Comparison of ENCODE assay signal across 1 cellular context in genomic region chr1:29732438-29732837, GRCh38.
A peak's percentile ranks its signal among the peaks of the same experiment; 100 is the strongest.
TF ChIP-seq lines count a peak whose summit lies in the region.

No MANE protein-coding gene starts in this region.

TF ChIP-seq in K562, 482 proteins besides CTCF, POLR2A, EP300 and RAD21 (continued from another document):
- no peak for TF ChIP-seq FOS (IDR thresholded peaks at IDR 0.05; ENCODE audit: extremely low read depth, insufficient read length)
- TF ChIP-seq SPI1 (IDR thresholded peaks at IDR 0.05; ENCODE audit: borderline replicate concordance, low read depth, low read length): peak; percentile 33; the same call in 1 of the 2 replicates
- TF ChIP-seq NR2F6 (CRISPR knock-in tag; IDR thresholded peaks at IDR 0.05): no peak
- TF ChIP-seq SNIP1 (IDR thresholded peaks at IDR 0.05; ENCODE audit: low read depth): no peak
- TF ChIP-seq CHD2 (IDR thresholded peaks at IDR 0.05; ENCODE audit: low read depth, low read length): no peak
- no peak for TF ChIP-seq FOXP4 (CRISPR knock-in tag; IDR thresholded peaks at IDR 0.05; ENCODE audit: borderline replicate concordance)
- no peak for TF ChIP-seq MTF1 (CRISPR knock-in tag; IDR thresholded peaks at IDR 0.05; ENCODE audit: borderline replicate concordance)
- TF ChIP-seq GABPB2 (CRISPR knock-in tag; conservative IDR thresholded peaks at IDR 0.05): no peak
- TF ChIP-seq MAFF (IDR thresholded peaks at IDR 0.05; ENCODE audit: low read length): peak; percentile 53; the same call in 1 of the 2 replicates
- peak; percentile 82 for TF ChIP-seq NFE2 (IDR thresholded peaks at IDR 0.05; ENCODE audit: low read depth)
- no peak for TF ChIP-seq CREB3 (tag; conservative IDR thresholded peaks at IDR 0.05; ENCODE audit: low read depth)
- TF ChIP-seq ZNF592 (IDR thresholded peaks at IDR 0.05): no peak
- peak; percentile 72 for TF ChIP-seq ZNF316 (IDR thresholded peaks at IDR 0.05)
- TF ChIP-seq ZNF586 (CRISPR knock-in tag; conservative IDR thresholded peaks at IDR 0.05): no peak
- no peak for TF ChIP-seq ZFPM2 (CRISPR knock-in tag; IDR thresholded peaks at IDR 0.05)
- TF ChIP-seq MAFG (tag; conservative IDR thresholded peaks at IDR 0.05): peak; percentile 80
- no peak for TF ChIP-seq ZBTB33 (CRISPR knock-in tag; IDR thresholded peaks at IDR 0.05)
- no peak for TF ChIP-seq THAP7 (CRISPR knock-in tag; IDR thresholded peaks at IDR 0.05)
- no peak for TF ChIP-seq ZNF407 (IDR thresholded peaks at IDR 0.05; ENCODE audit: low read depth)
- TF ChIP-seq MAFK (IDR thresholded peaks at IDR 0.05; ENCODE audit: low read length): peak; percentile 38; the same call in 1 of the 2 replicates
- TF ChIP-seq ZNF165 (CRISPR knock-in tag; IDR thresholded peaks at IDR 0.05; ENCODE audit: borderline replicate concordance): no peak
- no peak for TF ChIP-seq MTA1 (IDR thresholded peaks at IDR 0.05; ENCODE audit: borderline replicate concordance)
- no peak for TF ChIP-seq KDM1A (IDR thresholded peaks at IDR 0.05)
- TF ChIP-seq XRCC5 (IDR thresholded peaks at IDR 0.05; ENCODE audit: low read depth, low read length): no peak
- TF ChIP-seq CBX1 (IDR thresholded peaks at IDR 0.05; ENCODE audit: low read depth): no peak
- no peak for TF ChIP-seq SAFB2 (IDR thresholded peaks at IDR 0.05; ENCODE audit: borderline replicate concordance, low read depth, low read length, severe bottlenecking)
- no peak for TF ChIP-seq CREB1 (IDR thresholded peaks at IDR 0.05)
- no peak for TF ChIP-seq CREB1 (CRISPR knock-in tag; IDR thresholded peaks at IDR 0.05)
- TF ChIP-seq EHMT2 (IDR thresholded peaks at IDR 0.05): 0 out of 2 replicates have a peak, but pooled peaks have one; percentile 15
- TF ChIP-seq SUPT5H (IDR thresholded peaks at IDR 0.05): no peak
- TF ChIP-seq ZNF707 (CRISPR knock-in tag; conservative IDR thresholded peaks at IDR 0.05): no peak
- TF ChIP-seq ZNF133 (CRISPR knock-in tag; IDR thresholded peaks at IDR 0.05): no peak
- TF ChIP-seq JUND (IDR thresholded peaks at IDR 0.05; ENCODE audit: borderline replicate concordance, low read depth, low read length): no peak
- no peak; the same call in 2 of the 3 replicates for TF ChIP-seq JUND (tag; IDR thresholded peaks at IDR 0.05; ENCODE audit: borderline replicate concordance, low read depth, low read length)
- TF ChIP-seq SMC3 (conservative IDR thresholded peaks at IDR 0.05; ENCODE audit: insufficient read depth, low read depth, low read length): no peak
- no peak for TF ChIP-seq MNT (conservative IDR thresholded peaks at IDR 0.05)
- TF ChIP-seq RBM25 (IDR thresholded peaks at IDR 0.05; ENCODE audit: low read depth, low read length, severe bottlenecking): no peak
TF ChIP-seq in K562: peak in this region for 10.
